Comparison of ENCODE assay signal across 21 cellular contexts in the genomic region with DNA sequence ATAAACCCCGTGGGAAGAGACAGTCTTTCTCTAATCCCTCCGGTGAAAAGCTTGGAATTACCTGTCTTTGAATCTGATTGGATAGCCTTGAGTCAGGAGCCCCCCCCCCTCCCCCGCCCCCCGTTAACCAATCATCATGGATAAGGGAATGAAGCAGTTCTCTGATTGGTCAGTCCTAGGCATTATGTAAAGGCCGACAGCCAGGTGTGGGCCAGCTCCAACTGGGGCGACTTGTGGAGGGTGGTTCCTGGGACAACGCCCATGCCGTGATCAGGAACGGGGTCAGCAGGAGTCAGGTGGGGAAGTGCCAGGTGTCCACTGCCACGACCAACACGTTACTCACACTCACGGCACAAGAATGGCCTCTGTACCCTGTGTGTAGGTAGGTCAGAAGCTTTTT.
"Had no signal": no experiment of that assay in that cellular context is flagged by ENCODE, and none has a peak within 500 bp of the region (broad histone marks: within the 10 kb centered on the region; RNA-seq: fewer than 3 reads in every experiment).

No MANE protein-coding gene starts in this region.

- FAIRE-seq: islet of Langerhans, pancreas had no signal

- H3K36me3 Mint-ChIP-seq: activated CD4-positive, alpha-beta memory T cell treated with anti-CD3 and anti-CD28 coated beads for 36 hours; stimulated activated effector memory CD8-positive, alpha-beta T cell treated with anti-CD3 and anti-CD28 coated beads, Interleukin-12 subunit alpha, Interleukin-12 subunit beta, amount 100 ng/mL, for 72 hours had no signal

- H3K4me1 Mint-ChIP-seq: activated naive CD8-positive, alpha-beta T cell treated with anti-CD3 and anti-CD28 coated beads, Interleukin-2, amount 50 U/mL, for 24 hours; stimulated activated effector memory CD8-positive, alpha-beta T cell treated with anti-CD3 and anti-CD28 coated beads, Interleukin-12 subunit alpha, Interleukin-12 subunit beta, amount 100 ng/mL, for 72 hours had no signal

- H3K27me3 Mint-ChIP-seq: activated CD4-positive, alpha-beta memory T cell treated with anti-CD3 and anti-CD28 coated beads for 36 hours; activated naive CD8-positive, alpha-beta T cell treated with anti-CD3 and anti-CD28 coated beads, Interleukin-2, amount 50 U/mL, for 24 hours had no signal

- H3K4me3 Mint-ChIP-seq: activated CD4-positive, alpha-beta memory T cell treated with anti-CD3 and anti-CD28 coated beads for 36 hours; activated naive CD4-positive, alpha-beta T cell treated with anti-CD3 and anti-CD28 coated beads for 36 hours; activated naive CD8-positive, alpha-beta T cell treated with anti-CD3 and anti-CD28 coated beads, Interleukin-2, amount 50 U/mL, for 24 hours; activated T-cell treated with anti-CD3 and anti-CD28 coated beads, Interleukin-2, amount 50 U/mL, for 72 hours; nephron progenitor cell; stimulated activated effector memory CD8-positive, alpha-beta T cell treated with anti-CD3 and anti-CD28 coated beads, Interleukin-12 subunit alpha, Interleukin-12 subunit beta, amount 100 ng/mL, for 72 hours had no signal

- DNase-seq: activated CD4-positive, alpha-beta memory T cell treated with anti-CD3 and anti-CD28 coated beads for 36 hours; activated CD4-positive, alpha-beta T cell treated with anti-CD3 and anti-CD28 coated beads for 48 hours; activated effector memory CD4-positive, alpha-beta T cell treated with Interleukin-2 at 50 U/mL for 16 hours; activated naive CD4-positive, alpha-beta T cell treated with anti-CD3 and anti-CD28 coated beads for 36 hours; activated naive CD8-positive, alpha-beta T cell treated with anti-CD3 and anti-CD28 coated beads, Interleukin-2, amount 50 U/mL, for 24 hours; activated T-cell treated with anti-CD3 and anti-CD28 coated beads, Interleukin-2, amount 50 U/mL, for 72 hours; cerebellar nuclear complex; cortex of kidney; foreskin keratinocyte; nephron progenitor cell; pancreas; right lobe of liver; stimulated activated CD4-positive, alpha-beta T cell treated with anti-CD3 and anti-CD28 coated beads, Interleukin-2, amount 100 ng/mL, for 24 hours; stomach; trophoblast cell; uterus had no signal

- H3K4me3 ChIP-seq: pancreas, right lobe of liver, skin epidermis, stomach, suprapubic skin, uterus had no signal

- ATAC-seq: activated naive CD8-positive, alpha-beta T cell treated with anti-CD3 and anti-CD28 coated beads, Interleukin-2, amount 50 U/mL, for 24 hours; activated T-cell treated with anti-CD3 and anti-CD28 coated beads, Interleukin-2, amount 50 U/mL, for 72 hours; foreskin keratinocyte; pancreas; right lobe of liver; stimulated activated effector memory CD8-positive, alpha-beta T cell treated with anti-CD3 and anti-CD28 coated beads, Interleukin-12 subunit alpha, Interleukin-12 subunit beta, amount 100 ng/mL, for 72 hours had no signal

- H3K9me3 Mint-ChIP-seq: activated CD4-positive, alpha-beta memory T cell treated with anti-CD3 and anti-CD28 coated beads for 36 hours; activated naive CD4-positive, alpha-beta T cell treated with anti-CD3 and anti-CD28 coated beads for 36 hours; activated naive CD8-positive, alpha-beta T cell treated with anti-CD3 and anti-CD28 coated beads, Interleukin-2, amount 50 U/mL, for 24 hours; activated T-cell treated with anti-CD3 and anti-CD28 coated beads, Interleukin-2, amount 50 U/mL, for 72 hours; stimulated activated effector memory CD8-positive, alpha-beta T cell treated with anti-CD3 and anti-CD28 coated beads, Interleukin-12 subunit alpha, Interleukin-12 subunit beta, amount 100 ng/mL, for 72 hours had no signal

- H3K27me3 ChIP-seq: pancreas, right lobe of liver, stomach, suprapubic skin, uterus had no signal

- H3K9me3 ChIP-seq: pancreas, right lobe of liver, stomach, suprapubic skin, uterus had no signal

- H3K36me3 ChIP-seq: pancreas, right lobe of liver, stomach, suprapubic skin, uterus had no signal

- H3K4me1 ChIP-seq: pancreas, right lobe of liver, stomach had no signal

- H3K27ac ChIP-seq: epithelial cell of prostate, foreskin keratinocyte, pancreas, right lobe of liver, skin epidermis, stomach, suprapubic skin, uterus had no signal
